ENCODE assay signal across 9 cellular contexts in the genomic region with DNA sequence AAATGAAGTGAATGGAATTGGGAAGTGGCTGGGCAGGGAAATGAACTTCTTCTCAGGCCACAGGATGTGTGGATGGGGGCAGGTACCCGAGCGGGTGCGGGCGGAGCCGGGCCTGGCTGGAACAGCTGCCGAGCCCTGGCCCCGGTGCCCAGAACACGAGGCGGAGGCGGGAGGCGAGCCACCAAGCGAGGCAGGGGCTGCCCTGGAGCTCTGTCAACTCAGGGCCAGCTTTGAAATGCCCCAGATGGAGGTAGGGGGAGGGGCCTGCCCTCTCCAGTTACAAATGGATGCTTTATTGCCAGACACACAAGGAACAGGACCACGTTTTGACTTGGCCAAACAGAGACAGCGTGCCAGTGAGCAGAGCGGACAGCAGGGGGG.
DNase-seq lines count a peak whose midpoint lies in the region; ATAC-seq lines count a peak whose summit lies in the region.
"Had no signal": no experiment of that assay in that cellular context is flagged by ENCODE, and none has a peak within 500 bp of the region (broad histone marks: within the 10 kb centered on the region; RNA-seq: fewer than 3 reads in every experiment).

No MANE protein-coding gene starts in this region.

- ATAC-seq in HG03469 (IDR thresholded peaks at IDR 0.05; ENCODE audit: unreplicated experiment), result no peak
- ATAC-seq in activated T-cell treated with anti-CD3 and anti-CD28 coated beads, Interleukin-2, amount 50 U/mL, for 4 hours, result no peak

- H3K27me3 Mint-ChIP-seq in activated T-cell treated with anti-CD3 and anti-CD28 coated beads, Interleukin-2, amount 50 U/mL, for 4 hours (ENCODE audit: low read depth), result no peaks in the 10 kb centered on the region
- H3K27me3 Mint-ChIP-seq in activated T-helper 1 cell treated with anti-CD3 and anti-CD28 coated beads, Interleukin-12 subunit alpha, Interleukin-12 subunit beta, Interleukin-2, Interleukin-4 antibody, amounts not matched to agents 30 ng/mL and 10 ng/mL and 1 ng/mL, durations not matched to agents 14 hours and 24 hours and 36 hours (ENCODE audit: insufficient read depth), result no peaks in the 10 kb centered on the region

- H3K36me3 Mint-ChIP-seq in activated T-cell treated with anti-CD3 and anti-CD28 coated beads, Interleukin-2, amount 50 U/mL, for 4 hours (ENCODE audit: insufficient read depth), result peaks cover 21% of the 10 kb centered on the region
- H3K36me3 Mint-ChIP-seq in activated T-helper 1 cell treated with anti-CD3 and anti-CD28 coated beads, Interleukin-12 subunit alpha, Interleukin-12 subunit beta, Interleukin-2, Interleukin-4 antibody, amounts not matched to agents 30 ng/mL and 10 ng/mL and 1 ng/mL, durations not matched to agents 14 hours and 24 hours and 36 hours (ENCODE audit: low read depth), result peaks cover 2% of the 10 kb centered on the region

- no peaks in the 10 kb centered on the region for H3K9me3 Mint-ChIP-seq in activated T-cell treated with anti-CD3 and anti-CD28 coated beads, Interleukin-2, amount 50 U/mL, for 4 hours
- H3K9me3 Mint-ChIP-seq in activated T-helper 1 cell treated with anti-CD3 and anti-CD28 coated beads, Interleukin-12 subunit alpha, Interleukin-12 subunit beta, Interleukin-2, Interleukin-4 antibody, amounts not matched to agents 30 ng/mL and 10 ng/mL and 1 ng/mL, durations not matched to agents 14 hours and 24 hours and 36 hours, result no peaks in the 10 kb centered on the region

- H3K4me3 Mint-ChIP-seq in activated T-cell treated with anti-CD3 and anti-CD28 coated beads, Interleukin-2, amount 50 U/mL, for 4 hours, result no peak overlapping the region
- H3K4me3 Mint-ChIP-seq in activated T-helper 1 cell treated with anti-CD3 and anti-CD28 coated beads, Interleukin-12 subunit alpha, Interleukin-12 subunit beta, Interleukin-2, Interleukin-4 antibody, amounts not matched to agents 30 ng/mL and 10 ng/mL and 1 ng/mL, durations not matched to agents 14 hours and 24 hours and 36 hours, result no peak overlapping the region

- intact Hi-C loops in activated T-helper 1 cell treated with anti-CD3 and anti-CD28 coated beads, Interleukin-12 subunit alpha, Interleukin-12 subunit beta, Interleukin-2, Interleukin-4 antibody, amounts not matched to agents 30 ng/mL and 10 ng/mL and 1 ng/mL, durations not matched to agents 14 hours and 24 hours and 36 hours (cut with micrococcal nuclease), result no loop called here

- H3K27ac Mint-ChIP-seq in activated T-helper 1 cell treated with anti-CD3 and anti-CD28 coated beads, Interleukin-12 subunit alpha, Interleukin-12 subunit beta, Interleukin-2, Interleukin-4 antibody, amounts not matched to agents 30 ng/mL and 10 ng/mL and 1 ng/mL, durations not matched to agents 14 hours and 24 hours and 36 hours, result no peak overlapping the region

- DNase-seq in AG20443 (ENCODE audit: low spot score) (peak; percentile 27), NCI-H2171 treated with DMSO at 0.1 percent for 48 hours (lab: John Stamatoyannopoulos, UW) (peak; percentile 80), foreskin melanocyte (peak; percentile 34), nucleus accumbens (lab: John Stamatoyannopoulos, UW) (peak in 53 of 56 donors; percentile 35 to 89 (median 75)), D341Med (ENCODE audit: low spot score) (no peak)
- DNase-seq in activated T-cell treated with anti-CD3 and anti-CD28 coated beads, Interleukin-2, amount 50 U/mL, for 4 hours, result no peak
- no peak for DNase-seq in activated T-helper 1 cell treated with anti-CD3 and anti-CD28 coated beads, Interleukin-12 subunit alpha, Interleukin-12 subunit beta, Interleukin-2, Interleukin-4 antibody, amounts not matched to agents 30 ng/mL and 10 ng/mL and 1 ng/mL, durations not matched to agents 14 hours and 24 hours and 36 hours (ENCODE audit: low spot score)
- DNase-seq: DND-41 had no signal

- no peaks in the 10 kb centered on the region for H3K4me1 Mint-ChIP-seq in activated T-cell treated with anti-CD3 and anti-CD28 coated beads, Interleukin-2, amount 50 U/mL, for 4 hours (ENCODE audit: low read depth)
- H3K4me1 Mint-ChIP-seq in activated T-helper 1 cell treated with anti-CD3 and anti-CD28 coated beads, Interleukin-12 subunit alpha, Interleukin-12 subunit beta, Interleukin-2, Interleukin-4 antibody, amounts not matched to agents 30 ng/mL and 10 ng/mL and 1 ng/mL, durations not matched to agents 14 hours and 24 hours and 36 hours (ENCODE audit: low read depth), result no peaks in the 10 kb centered on the region

Comparison
In these comparisons a context has a peak if more than half of its experiments do, and no peak if none do; other contexts are left out.
1. DNase-seq: peak in AG20443 (single experiment), NCI-H2171 treated with DMSO at 0.1 percent for 48 hours (single experiment), foreskin melanocyte (single experiment) and nucleus accumbens (53 of 56); none in activated T-cell treated with anti-CD3 and anti-CD28 coated beads, Interleukin-2, amount 50 U/mL, for 4 hours (single experiment), activated T-helper 1 cell treated with anti-CD3 and anti-CD28 coated beads, Interleukin-12 subunit alpha, Interleukin-12 subunit beta, Interleukin-2, Interleukin-4 antibody, amounts not matched to agents 30 ng/mL and 10 ng/mL and 1 ng/mL, durations not matched to agents 14 hours and 24 hours and 36 hours (single experiment) and D341Med (single experiment).